1 cellular context compared by ENCODE assay signal in the genomic region with DNA sequence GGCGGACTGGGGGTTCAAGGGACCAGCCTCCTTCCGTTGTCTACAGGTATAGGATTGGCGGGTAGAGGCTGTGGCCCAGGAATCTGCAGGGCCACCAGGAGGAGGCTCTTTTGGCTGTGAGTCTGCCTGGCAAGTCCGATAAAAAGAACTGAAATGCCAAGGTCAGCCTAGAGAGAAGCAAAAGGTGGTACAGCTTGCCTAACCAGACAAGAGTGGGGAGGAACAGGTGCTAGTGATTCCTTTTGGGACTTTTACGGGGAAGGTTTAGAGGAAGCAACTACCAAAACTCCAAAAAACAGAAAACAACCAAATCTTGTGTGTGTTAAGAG.
TF ChIP-seq lines count a peak whose summit lies in the region.

No MANE protein-coding gene starts in this region.

TF ChIP-seq in HepG2, 621 proteins besides CTCF, POLR2A, EP300 and RAD21 (continues in another document):
- TF ChIP-seq GFI1 (CRISPR knock-in tag; IDR thresholded peaks at IDR 0.05; ENCODE audit: borderline replicate concordance), result no peak
- 0 out of 2 replicates have a peak, but pooled peaks have one; percentile 9 for TF ChIP-seq ZFY (CRISPR knock-in tag; IDR thresholded peaks at IDR 0.05)
- TF ChIP-seq ZNF652 (CRISPR knock-in tag; IDR thresholded peaks at IDR 0.05; ENCODE audit: borderline replicate concordance, low read depth), result no peak
- peak; percentile 36; the same call in 1 of the 2 replicates for TF ChIP-seq ZNF605 (CRISPR knock-in tag; IDR thresholded peaks at IDR 0.05)
- no peak for TF ChIP-seq IRF2 (CRISPR knock-in tag; IDR thresholded peaks at IDR 0.05)
- TF ChIP-seq ZNF337 (CRISPR knock-in tag; IDR thresholded peaks at IDR 0.05; ENCODE audit: borderline replicate concordance, low read depth), result no peak
- no peak for TF ChIP-seq ZNF101 (CRISPR knock-in tag; IDR thresholded peaks at IDR 0.05; ENCODE audit: borderline replicate concordance, low read depth)
- no peak for TF ChIP-seq ZNF296 (CRISPR knock-in tag; conservative IDR thresholded peaks at IDR 0.05)
- TF ChIP-seq TSC22D2 (CRISPR knock-in tag; IDR thresholded peaks at IDR 0.05; ENCODE audit: borderline replicate concordance), result 0 out of 2 replicates have a peak, but pooled peaks have one; percentile 12
- TF ChIP-seq, protein P1, sequence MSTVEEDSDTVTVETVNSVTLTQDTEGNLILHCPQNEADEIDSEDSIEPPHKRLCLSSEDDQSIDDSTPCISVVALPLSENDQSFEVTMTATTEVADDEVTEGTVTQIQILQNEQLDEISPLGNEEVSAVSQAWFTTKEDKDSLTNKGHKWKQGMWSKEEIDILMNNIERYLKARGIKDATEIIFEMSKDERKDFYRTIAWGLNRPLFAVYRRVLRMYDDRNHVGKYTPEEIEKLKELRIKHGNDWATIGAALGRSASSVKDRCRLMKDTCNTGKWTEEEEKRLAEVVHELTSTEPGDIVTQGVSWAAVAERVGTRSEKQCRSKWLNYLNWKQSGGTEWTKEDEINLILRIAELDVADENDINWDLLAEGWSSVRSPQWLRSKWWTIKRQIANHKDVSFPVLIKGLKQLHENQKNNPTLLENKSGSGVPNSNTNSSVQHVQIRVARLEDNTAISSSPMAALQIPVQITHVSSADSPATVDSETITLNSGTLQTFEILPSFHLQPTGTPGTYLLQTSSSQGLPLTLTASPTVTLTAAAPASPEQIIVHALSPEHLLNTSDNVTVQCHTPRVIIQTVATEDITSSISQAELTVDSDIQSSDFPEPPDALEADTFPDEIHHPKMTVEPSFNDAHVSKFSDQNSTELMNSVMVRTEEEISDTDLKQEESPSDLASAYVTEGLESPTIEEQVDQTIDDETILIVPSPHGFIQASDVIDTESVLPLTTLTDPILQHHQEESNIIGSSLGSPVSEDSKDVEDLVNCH (CRISPR knock-in tag; IDR thresholded peaks at IDR 0.05), result no peak
- TF ChIP-seq JDP2 (CRISPR knock-in tag; IDR thresholded peaks at IDR 0.05; ENCODE audit: borderline replicate concordance), result no peak
- TF ChIP-seq JUND (CRISPR knock-in tag; IDR thresholded peaks at IDR 0.05), result 0 out of 2 replicates have a peak, but pooled peaks have one; percentile 2
- no peak for TF ChIP-seq BRCA1 (CRISPR knock-in tag; IDR thresholded peaks at IDR 0.05)
- no peak for TF ChIP-seq MYC (CRISPR knock-in tag; IDR thresholded peaks at IDR 0.05; ENCODE audit: borderline replicate concordance)
- no peak for TF ChIP-seq NFYB (CRISPR knock-in tag; IDR thresholded peaks at IDR 0.05)
- TF ChIP-seq, protein P2, sequence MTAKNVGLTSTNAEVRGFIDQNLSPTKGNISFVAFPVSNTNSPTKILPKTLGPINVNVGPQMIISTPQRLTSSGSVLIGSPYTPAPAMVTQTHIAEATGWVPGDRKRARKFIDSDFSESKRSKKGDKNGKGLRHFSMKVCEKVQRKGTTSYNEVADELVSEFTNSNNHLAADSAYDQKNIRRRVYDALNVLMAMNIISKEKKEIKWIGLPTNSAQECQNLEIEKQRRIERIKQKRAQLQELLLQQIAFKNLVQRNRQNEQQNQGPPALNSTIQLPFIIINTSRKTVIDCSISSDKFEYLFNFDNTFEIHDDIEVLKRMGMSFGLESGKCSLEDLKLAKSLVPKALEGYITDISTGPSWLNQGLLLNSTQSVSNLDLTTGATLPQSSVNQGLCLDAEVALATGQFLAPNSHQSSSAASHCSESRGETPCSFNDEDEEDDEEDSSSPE (CRISPR knock-in tag; IDR thresholded peaks at IDR 0.05), result 0 out of 2 replicates have a peak, but pooled peaks have one; percentile 8
- TF ChIP-seq ZBTB7A (CRISPR knock-in tag; IDR thresholded peaks at IDR 0.05), result peak; percentile 16; the same call in 1 of the 2 replicates
- TF ChIP-seq, protein P3, sequence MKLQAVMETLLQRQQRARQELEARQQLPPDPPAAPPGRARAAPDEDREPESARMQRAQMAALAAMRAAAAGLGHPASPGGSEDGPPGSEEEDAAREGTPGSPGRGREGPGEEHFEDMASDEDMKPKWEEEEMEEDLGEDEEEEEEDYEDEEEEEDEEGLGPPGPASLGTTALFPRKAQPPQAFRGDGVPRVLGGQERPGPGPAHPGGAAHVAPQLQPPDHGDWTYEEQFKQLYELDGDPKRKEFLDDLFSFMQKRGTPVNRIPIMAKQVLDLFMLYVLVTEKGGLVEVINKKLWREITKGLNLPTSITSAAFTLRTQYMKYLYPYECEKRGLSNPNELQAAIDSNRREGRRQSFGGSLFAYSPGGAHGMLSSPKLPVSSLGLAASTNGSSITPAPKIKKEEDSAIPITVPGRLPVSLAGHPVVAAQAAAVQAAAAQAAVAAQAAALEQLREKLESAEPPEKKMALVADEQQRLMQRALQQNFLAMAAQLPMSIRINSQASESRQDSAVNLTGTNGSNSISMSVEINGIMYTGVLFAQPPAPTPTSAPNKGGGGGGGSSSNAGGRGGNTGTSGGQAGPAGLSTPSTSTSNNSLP (IDR thresholded peaks at IDR 0.05; ENCODE audit: low read depth, low read length), result no peak
- TF ChIP-seq ZNF234 (CRISPR knock-in tag; conservative IDR thresholded peaks at IDR 0.05), result no peak
- TF ChIP-seq ZBTB42 (CRISPR knock-in tag; IDR thresholded peaks at IDR 0.05), result 0 out of 2 replicates have a peak, but pooled peaks have one; percentile 1
- no peak for TF ChIP-seq JUN (CRISPR knock-in tag; IDR thresholded peaks at IDR 0.05)
- no peak for TF ChIP-seq CREM (IDR thresholded peaks at IDR 0.05)
- no peak for TF ChIP-seq CREM (CRISPR knock-in tag; IDR thresholded peaks at IDR 0.05)
- no peak for TF ChIP-seq KLF6 (CRISPR knock-in tag; IDR thresholded peaks at IDR 0.05)
- TF ChIP-seq, protein P4, sequence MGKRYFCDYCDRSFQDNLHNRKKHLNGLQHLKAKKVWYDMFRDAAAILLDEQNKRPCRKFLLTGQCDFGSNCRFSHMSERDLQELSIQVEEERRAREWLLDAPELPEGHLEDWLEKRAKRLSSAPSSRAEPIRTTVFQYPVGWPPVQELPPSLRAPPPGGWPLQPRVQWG (CRISPR knock-in tag; IDR thresholded peaks at IDR 0.05; ENCODE audit: borderline replicate concordance, low read depth), result no peak
- TF ChIP-seq, protein P5, sequence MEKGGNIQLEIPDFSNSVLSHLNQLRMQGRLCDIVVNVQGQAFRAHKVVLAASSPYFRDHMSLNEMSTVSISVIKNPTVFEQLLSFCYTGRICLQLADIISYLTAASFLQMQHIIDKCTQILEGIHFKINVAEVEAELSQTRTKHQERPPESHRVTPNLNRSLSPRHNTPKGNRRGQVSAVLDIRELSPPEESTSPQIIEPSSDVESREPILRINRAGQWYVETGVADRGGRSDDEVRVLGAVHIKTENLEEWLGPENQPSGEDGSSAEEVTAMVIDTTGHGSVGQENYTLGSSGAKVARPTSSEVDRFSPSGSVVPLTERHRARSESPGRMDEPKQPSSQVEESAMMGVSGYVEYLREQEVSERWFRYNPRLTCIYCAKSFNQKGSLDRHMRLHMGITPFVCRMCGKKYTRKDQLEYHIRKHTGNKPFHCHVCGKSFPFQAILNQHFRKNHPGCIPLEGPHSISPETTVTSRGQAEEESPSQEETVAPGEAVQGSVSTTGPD (CRISPR knock-in tag; IDR thresholded peaks at IDR 0.05), result no peak
- TF ChIP-seq ETV5 (CRISPR knock-in tag; IDR thresholded peaks at IDR 0.05; ENCODE audit: borderline replicate concordance), result no peak; the same call in 1 of the 2 replicates
- TF ChIP-seq ZNF138 (CRISPR knock-in tag; IDR thresholded peaks at IDR 0.05; ENCODE audit: low read depth), result no peak
- TF ChIP-seq, protein P6, sequence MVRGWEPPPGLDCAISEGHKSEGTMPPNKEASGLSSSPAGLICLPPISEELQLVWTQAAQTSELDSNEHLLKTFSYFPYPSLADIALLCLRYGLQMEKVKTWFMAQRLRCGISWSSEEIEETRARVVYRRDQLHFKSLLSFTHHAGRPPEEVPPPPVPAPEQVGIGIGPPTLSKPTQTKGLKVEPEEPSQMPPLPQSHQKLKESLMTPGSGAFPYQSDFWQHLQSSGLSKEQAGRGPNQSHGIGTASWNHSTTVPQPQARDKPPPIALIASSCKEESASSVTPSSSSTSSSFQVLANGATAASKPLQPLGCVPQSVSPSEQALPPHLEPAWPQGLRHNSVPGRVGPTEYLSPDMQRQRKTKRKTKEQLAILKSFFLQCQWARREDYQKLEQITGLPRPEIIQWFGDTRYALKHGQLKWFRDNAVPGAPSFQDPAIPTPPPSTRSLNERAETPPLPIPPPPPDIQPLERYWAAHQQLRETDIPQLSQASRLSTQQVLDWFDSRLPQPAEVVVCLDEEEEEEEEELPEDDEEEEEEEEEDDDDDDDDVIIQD (CRISPR knock-in tag; IDR thresholded peaks at IDR 0.05; ENCODE audit: low read depth), result 0 out of 2 replicates have a peak, but pooled peaks have one; percentile 4
- TF ChIP-seq PRMT3 (CRISPR knock-in tag; IDR thresholded peaks at IDR 0.05; ENCODE audit: borderline replicate concordance, low read depth), result no peak
- no peak for TF ChIP-seq SALL2 (CRISPR knock-in tag; IDR thresholded peaks at IDR 0.05)
- no peak for TF ChIP-seq IRX3 (CRISPR knock-in tag; IDR thresholded peaks at IDR 0.05; ENCODE audit: borderline replicate concordance, low read depth)
- TF ChIP-seq ZNF317 (CRISPR knock-in tag; IDR thresholded peaks at IDR 0.05), result peak; percentile 41; the same call in 1 of the 2 replicates
- TF ChIP-seq, protein P7, sequence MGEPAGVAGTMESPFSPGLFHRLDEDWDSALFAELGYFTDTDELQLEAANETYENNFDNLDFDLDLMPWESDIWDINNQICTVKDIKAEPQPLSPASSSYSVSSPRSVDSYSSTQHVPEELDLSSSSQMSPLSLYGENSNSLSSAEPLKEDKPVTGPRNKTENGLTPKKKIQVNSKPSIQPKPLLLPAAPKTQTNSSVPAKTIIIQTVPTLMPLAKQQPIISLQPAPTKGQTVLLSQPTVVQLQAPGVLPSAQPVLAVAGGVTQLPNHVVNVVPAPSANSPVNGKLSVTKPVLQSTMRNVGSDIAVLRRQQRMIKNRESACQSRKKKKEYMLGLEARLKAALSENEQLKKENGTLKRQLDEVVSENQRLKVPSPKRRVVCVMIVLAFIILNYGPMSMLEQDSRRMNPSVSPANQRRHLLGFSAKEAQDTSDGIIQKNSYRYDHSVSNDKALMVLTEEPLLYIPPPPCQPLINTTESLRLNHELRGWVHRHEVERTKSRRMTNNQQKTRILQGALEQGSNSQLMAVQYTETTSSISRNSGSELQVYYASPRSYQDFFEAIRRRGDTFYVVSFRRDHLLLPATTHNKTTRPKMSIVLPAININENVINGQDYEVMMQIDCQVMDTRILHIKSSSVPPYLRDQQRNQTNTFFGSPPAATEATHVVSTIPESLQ (CRISPR knock-in tag; conservative IDR thresholded peaks at IDR 0.05), result 0 out of 2 replicates have a peak, but pooled peaks have one; percentile 12
- TF ChIP-seq ZNF343 (CRISPR knock-in tag; IDR thresholded peaks at IDR 0.05), result no peak
- TF ChIP-seq SP1 (IDR thresholded peaks at IDR 0.05), result no peak
- TF ChIP-seq SP1 (CRISPR knock-in tag; IDR thresholded peaks at IDR 0.05), result 0 out of 2 replicates have a peak, but pooled peaks have one; percentile 2
- TF ChIP-seq HIVEP1 (CRISPR knock-in tag; IDR thresholded peaks at IDR 0.05), result no peak; the same call in 1 of the 2 replicates
- no peak for TF ChIP-seq FIP1L1 (IDR thresholded peaks at IDR 0.05; ENCODE audit: borderline replicate concordance, insufficient read depth, low read depth, low read length)
- TF ChIP-seq FOSL2 (CRISPR knock-in tag; IDR thresholded peaks at IDR 0.05), result no peak
- TF ChIP-seq SIN3B (IDR thresholded peaks at IDR 0.05; ENCODE audit: low read length), result no peak
- TF ChIP-seq, protein P8, sequence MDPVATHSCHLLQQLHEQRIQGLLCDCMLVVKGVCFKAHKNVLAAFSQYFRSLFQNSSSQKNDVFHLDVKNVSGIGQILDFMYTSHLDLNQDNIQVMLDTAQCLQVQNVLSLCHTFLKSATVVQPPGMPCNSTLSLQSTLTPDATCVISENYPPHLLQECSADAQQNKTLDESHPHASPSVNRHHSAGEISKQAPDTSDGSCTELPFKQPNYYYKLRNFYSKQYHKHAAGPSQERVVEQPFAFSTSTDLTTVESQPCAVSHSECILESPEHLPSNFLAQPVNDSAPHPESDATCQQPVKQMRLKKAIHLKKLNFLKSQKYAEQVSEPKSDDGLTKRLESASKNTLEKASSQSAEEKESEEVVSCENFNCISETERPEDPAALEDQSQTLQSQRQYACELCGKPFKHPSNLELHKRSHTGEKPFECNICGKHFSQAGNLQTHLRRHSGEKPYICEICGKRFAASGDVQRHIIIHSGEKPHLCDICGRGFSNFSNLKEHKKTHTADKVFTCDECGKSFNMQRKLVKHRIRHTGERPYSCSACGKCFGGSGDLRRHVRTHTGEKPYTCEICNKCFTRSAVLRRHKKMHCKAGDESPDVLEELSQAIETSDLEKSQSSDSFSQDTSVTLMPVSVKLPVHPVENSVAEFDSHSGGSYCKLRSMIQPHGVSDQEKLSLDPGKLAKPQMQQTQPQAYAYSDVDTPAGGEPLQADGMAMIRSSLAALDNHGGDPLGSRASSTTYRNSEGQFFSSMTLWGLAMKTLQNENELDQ (CRISPR knock-in tag; IDR thresholded peaks at IDR 0.05; ENCODE audit: borderline replicate concordance), result no peak
- TF ChIP-seq ZC3H13 (CRISPR knock-in tag; IDR thresholded peaks at IDR 0.05), result no peak
- TF ChIP-seq AHR (CRISPR knock-in tag; IDR thresholded peaks at IDR 0.05), result no peak
- TF ChIP-seq, protein P9, sequence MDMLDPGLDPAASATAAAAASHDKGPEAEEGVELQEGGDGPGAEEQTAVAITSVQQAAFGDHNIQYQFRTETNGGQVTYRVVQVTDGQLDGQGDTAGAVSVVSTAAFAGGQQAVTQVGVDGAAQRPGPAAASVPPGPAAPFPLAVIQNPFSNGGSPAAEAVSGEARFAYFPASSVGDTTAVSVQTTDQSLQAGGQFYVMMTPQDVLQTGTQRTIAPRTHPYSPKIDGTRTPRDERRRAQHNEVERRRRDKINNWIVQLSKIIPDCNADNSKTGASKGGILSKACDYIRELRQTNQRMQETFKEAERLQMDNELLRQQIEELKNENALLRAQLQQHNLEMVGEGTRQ (IDR thresholded peaks at IDR 0.05; ENCODE audit: low read depth, low read length), result no peak
- TF ChIP-seq, protein P9 (CRISPR knock-in tag; IDR thresholded peaks at IDR 0.05; ENCODE audit: borderline replicate concordance), result no peak
- TF ChIP-seq ZNF260 (CRISPR knock-in tag; IDR thresholded peaks at IDR 0.05; ENCODE audit: borderline replicate concordance, low read depth), result no peak
- 0 out of 2 replicates have a peak, but pooled peaks have one; percentile 16 for TF ChIP-seq ZNF451 (CRISPR knock-in tag; IDR thresholded peaks at IDR 0.05)
- no peak for TF ChIP-seq CENPX (CRISPR knock-in tag; IDR thresholded peaks at IDR 0.05)
- 0 out of 2 replicates have a peak, but pooled peaks have one; percentile 16 for TF ChIP-seq ZNF232 (CRISPR knock-in tag; IDR thresholded peaks at IDR 0.05; ENCODE audit: borderline replicate concordance)
